In the genomic region with DNA sequence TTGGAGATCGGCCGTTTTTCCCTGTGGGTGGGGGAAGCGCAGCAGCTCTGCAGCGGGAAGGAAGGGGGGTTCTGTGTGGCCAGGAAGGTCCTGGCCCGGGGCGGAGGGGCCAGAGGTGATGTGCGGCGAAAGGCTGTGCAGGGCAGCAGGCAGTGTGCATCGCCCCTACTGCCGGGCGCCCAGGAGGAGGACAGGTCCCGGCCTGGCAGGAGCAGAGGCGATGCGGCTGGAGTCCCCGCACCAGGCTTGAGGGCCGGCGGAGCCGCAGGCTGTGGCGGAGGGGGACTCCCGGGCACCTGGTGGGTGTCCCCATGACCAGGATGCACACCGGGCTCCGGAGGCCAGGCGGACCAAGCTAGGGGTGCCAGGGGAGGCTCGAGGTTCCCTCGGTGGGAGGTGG, we compare ENCODE assay signal across 17 cellular contexts. TPM values are rescaled to one million over a fixed set of nuclear protein-coding genes. Genes with fewer than 3 reads are reported as not detected.
"Had no signal": no experiment of that assay in that cellular context is flagged by ENCODE, and none has a peak within 500 bp of the region (broad histone marks: within the 10 kb centered on the region; RNA-seq: fewer than 3 reads in every experiment).

No MANE protein-coding gene starts in this region.

RNA-seq across cellular contexts. Expression of gene POTEB3, which starts 54.3 kb away (rescaled TPM):
- total RNA-seq: activated B cell treated with CpG ODN at 0.5 μM for 24 hours; activated CD4-positive, alpha-beta memory T cell treated with anti-CD3 and anti-CD28 coated beads for 36 hours; activated CD4-positive, alpha-beta T cell treated with anti-CD3 and anti-CD28 coated beads, Interleukin-2, amount 10 ng/mL, durations not matched to agents 24 days and 14 days; activated CD8-positive, alpha-beta memory T cell treated with anti-CD3 and anti-CD28 coated beads for 36 hours; activated CD8-positive, alpha-beta T cell treated with anti-CD3 and anti-CD28 coated beads for 36 hours; activated naive CD4-positive, alpha-beta T cell treated with anti-CD3 and anti-CD28 coated beads for 36 hours; activated naive CD4-positive, alpha-beta T cell treated with anti-CD3 and anti-CD28 coated beads, Interleukin-2, amount 50 U/mL, for 72 hours; activated naive CD8-positive, alpha-beta T cell treated with anti-CD3 and anti-CD28 coated beads for 36 hours; activated T-cell treated with anti-CD3 and anti-CD28 coated beads, Interleukin-2, amount 50 U/mL, for 4 hours; activated T-cell treated with anti-CD3 and anti-CD28 coated beads, Interleukin-2, amount 50 U/mL, for 72 hours; activated T-helper 1 cell treated with anti-CD3 and anti-CD28 coated beads, Interleukin-12 subunit alpha, Interleukin-12 subunit beta, Interleukin-2, Interleukin-4 antibody, amounts not matched to agents 30 ng/mL and 10 ng/mL and 1 ng/mL, durations not matched to agents 14 hours and 24 hours and 36 hours; activated T-helper 17 cell treated with anti-CD3 and anti-CD28 coated beads, Interleukin-2, amount 50 U/mL, for 72 hours; adrenal gland; aorta; astrocyte; body of pancreas; cardiac septum had no signal
- polyA plus RNA-seq: adrenal gland, aorta had no signal
